Comparison of ENCODE assay signal across 1 cellular context in genomic region chr1:6174621-6175410, GRCh38.
TF ChIP-seq lines count a peak whose summit lies in the region.

No MANE protein-coding gene starts in this region.

TF ChIP-seq in K562, 482 proteins besides CTCF, POLR2A, EP300 and RAD21 (continued from another document):
- TF ChIP-seq TSC22D4 (tag; IDR thresholded peaks at IDR 0.05) = 0 out of 2 replicates have a peak, but pooled peaks have one; percentile 9
- no peak for TF ChIP-seq NELFE (IDR thresholded peaks at IDR 0.05; ENCODE audit: insufficient read depth, insufficient read length)
- TF ChIP-seq EGR1 (conservative IDR thresholded peaks at IDR 0.05) = peak; percentile 18; the same call in 1 of the 2 replicates
- TF ChIP-seq STAT6 (CRISPR knock-in tag; IDR thresholded peaks at IDR 0.05) = no peak
- TF ChIP-seq EHMT2 (IDR thresholded peaks at IDR 0.05) = peak; percentile 61
- TF ChIP-seq ZFP30 (CRISPR knock-in tag; IDR thresholded peaks at IDR 0.05; ENCODE audit: borderline replicate concordance) = no peak
